14 cellular contexts compared by ENCODE assay signal in the genomic region with DNA sequence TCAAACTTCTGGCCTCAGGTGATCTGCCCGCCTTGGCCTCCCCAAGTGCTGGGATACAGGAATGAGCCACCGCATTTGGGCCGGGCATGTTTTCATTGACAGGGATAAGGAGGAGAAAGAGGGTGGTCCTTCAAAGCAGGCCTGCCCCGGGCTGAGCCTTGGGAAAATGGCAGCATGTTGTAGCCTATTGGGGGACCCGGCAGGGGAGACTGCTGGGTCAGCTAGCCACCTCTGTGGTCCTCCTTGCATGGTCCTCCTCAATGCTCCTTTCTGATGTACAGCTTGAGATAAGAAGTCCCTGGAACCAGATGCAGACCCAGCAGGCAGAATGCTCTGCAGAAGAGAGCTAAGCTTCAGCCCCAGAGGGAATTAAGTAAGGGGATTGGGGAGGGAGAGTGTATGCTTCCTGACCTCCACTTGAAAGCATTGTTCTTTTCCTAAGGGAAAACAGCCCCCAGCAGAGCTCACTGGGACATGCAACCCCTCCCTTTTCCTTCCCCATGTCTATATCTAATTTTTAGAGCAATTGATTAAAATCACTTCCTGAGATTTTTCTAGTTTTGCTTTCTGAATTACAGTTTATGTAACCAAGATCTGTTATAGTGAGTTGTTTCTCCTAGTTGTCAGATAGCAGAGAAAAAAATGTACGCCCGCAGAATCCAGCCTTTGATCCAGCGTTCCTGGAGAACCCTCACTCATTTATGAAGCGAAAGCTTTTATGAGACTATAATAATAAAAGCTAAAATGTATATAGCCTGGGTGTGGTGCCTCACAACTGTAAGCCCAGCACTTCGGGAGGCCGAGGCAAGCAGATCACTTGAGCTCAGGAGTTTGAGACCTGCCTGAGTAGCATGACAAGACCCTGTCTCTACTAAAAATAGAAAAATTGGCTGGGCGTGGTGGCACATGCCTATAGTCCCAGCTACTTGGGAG. TPM values are rescaled to one million over a fixed set of nuclear protein-coding genes. Genes with fewer than 3 reads are reported as not detected.
DNase-seq lines count a peak whose midpoint lies in the region; ATAC-seq and TF ChIP-seq lines count a peak whose summit lies in the region.
"Had no signal": no experiment of that assay in that cellular context is flagged by ENCODE, and none has a peak within 500 bp of the region (broad histone marks: within the 10 kb centered on the region; RNA-seq: fewer than 3 reads in every experiment).

No MANE protein-coding gene starts in this region.

- H3K9me2 ChIP-seq in hepatocyte (replicated peaks; ENCODE audit: insufficient read depth): no peaks in the 10 kb centered on the region

- H3K27ac ChIP-seq in WERI-Rb-1 (no peak overlapping the region; the same call in 1 of the 2 replicates), hepatocyte (peak overlapping the region; percentile 56), skin epidermis (peak overlapping the region in 12 of 21 experiments; percentile 10 to 79 (median 46))
- H3K27ac ChIP-seq: foreskin keratinocyte had no signal

- peaks cover 59% of the 10 kb centered on the region for H3K4me1 ChIP-seq in hepatocyte (ENCODE audit: insufficient read depth)

- H3K36me3 ChIP-seq in WERI-Rb-1 (no peaks in the 10 kb centered on the region; the same call in 1 of the 2 replicates), hepatocyte (replicated peaks; ENCODE audit: insufficient read depth, low read depth) (no peaks in the 10 kb centered on the region)

- peak overlapping the region; percentile 65 for H3K4me2 ChIP-seq in hepatocyte

- TF ChIP-seq CTCF in WERI-Rb-1 (IDR thresholded peaks at IDR 0.05; ENCODE audit: low read depth, low read length) (no peak), hepatocyte (IDR thresholded peaks at IDR 0.05; ENCODE audit: poor library complexity) (no peak)

- no peak overlapping the region for H2AFZ ChIP-seq in hepatocyte

- no peaks in the 10 kb centered on the region for H4K20me1 ChIP-seq in hepatocyte (ENCODE audit: insufficient read depth, poor library complexity, severe bottlenecking)

- ATAC-seq in GM18858 (IDR thresholded peaks at IDR 0.05; ENCODE audit: unreplicated experiment): no peak
- ATAC-seq: foreskin keratinocyte had no signal

- H3K9me3 ChIP-seq in WERI-Rb-1 (ENCODE audit: severe bottlenecking) (no peaks in the 10 kb centered on the region), hepatocyte (ENCODE audit: low read depth) (no peaks in the 10 kb centered on the region)
- H3K9me3 ChIP-seq: Caco-2 had no signal

- peaks cover 61% of the 10 kb centered on the region for H3K79me2 ChIP-seq in hepatocyte

- H3K27me3 ChIP-seq in WERI-Rb-1 (ENCODE audit: insufficient read depth, low read depth, severe bottlenecking) (no peaks in the 10 kb centered on the region), hepatocyte (no peaks in the 10 kb centered on the region)
- H3K27me3 ChIP-seq: foreskin keratinocyte had no signal

- DNase-seq in D341Med (ENCODE audit: low spot score) (peak; percentile 72), WERI-Rb-1 (peak; percentile 41), hepatocyte (ENCODE audit: low spot score) (no peak), A172 (ENCODE audit: low spot score) (no peak), DMS153 (lab: John Stamatoyannopoulos, UW) (no peak), amygdala (lab: John Stamatoyannopoulos, UW) (no peak)
- DNase-seq: aorta; Caco-2; foreskin keratinocyte; immature natural killer cell; stimulated activated CD4-positive, alpha-beta T cell treated with anti-CD3 and anti-CD28 coated beads, Interleukin-2, amount 100 ng/mL, for 24 hours; stimulated activated CD8-positive, alpha-beta memory T cell treated with anti-CD3 and anti-CD28 coated beads, Interleukin-4, amount 100 ng/mL, for 48 hours had no signal

- H3K4me3 ChIP-seq in WERI-Rb-1 (ENCODE audit: low read depth, low read length): no peak overlapping the region
- H3K4me3 ChIP-seq in hepatocyte: no peak overlapping the region
- H3K4me3 ChIP-seq in skin epidermis: no peak overlapping the region

- WGBS in hepatocyte (ENCODE audit: low lambda C conversion rate, missing lambda C conversion rate): 48% methylated on average over 12 of the region's 12 CpGs

RNA-seq across cellular contexts. Expression of a gene that starts 48.7 kb away (rescaled TPM):
- 47.0 and 47.4 TPM in 2 replicates for total RNA-seq in hepatocyte
- polyA plus RNA-seq in hepatocyte: 39.3 and 39.7 TPM in 2 replicates
- 0.07 and 1.7 TPM in 2 replicates for total RNA-seq in A172 (2014; rRNA removed; shearing (Covaris generic))

Comparison
In these comparisons a context has a peak if more than half of its experiments do, and no peak if none do; other contexts are left out.
1. DNase-seq: peak in D341Med (single experiment) and WERI-Rb-1 (single experiment); none in hepatocyte (single experiment), A172 (single experiment), DMS153 (single experiment) and amygdala (0 of 56).
2. RNA of a gene that starts 48.7 kb away (total RNA-seq): 47.0 to 47.4 TPM in hepatocyte; 0.07 to 1.7 TPM in A172; every median in the first group is over 10 times any median in the second.